Comparison of ENCODE assay signal across 19 cellular contexts in genomic region chr13:26460652-26461051, GRCh38.
DNase-seq lines count a peak whose midpoint lies in the region; ATAC-seq and TF ChIP-seq lines count a peak whose summit lies in the region.
"Had no signal": no experiment of that assay in that cellular context is flagged by ENCODE, and none has a peak within 500 bp of the region (broad histone marks: within the 10 kb centered on the region; RNA-seq: fewer than 3 reads in every experiment).

No MANE protein-coding gene starts in this region.

- peaks cover 37% of the 10 kb centered on the region for H3K4me1 Mint-ChIP-seq in HFFc6 (ENCODE audit: low read depth)
- H3K4me1 Mint-ChIP-seq: activated naive CD4-positive, alpha-beta T cell treated with anti-CD3 and anti-CD28 coated beads, Interleukin-2, amount 10 ng/mL, durations not matched to agents 7 days and 5 days; naive B cell had no signal

- no peak overlapping the region for H2AK5ac ChIP-seq in neuronal stem cell (ENCODE audit: low read depth, low read length)

- 45 to 63% (median 56%) methylated on average over 5 of the region's 5 CpGs for WGBS in heart left ventricle, 4 donors
- no CpG with 5 or more reads among the region's 5 CpGs for WGBS in neuronal stem cell (ENCODE audit: extremely low coverage in 2 of 2, insufficient read length in 2 of 2, insufficient replicate concordance in 1 of 2), 2 donors

- H3K4me2 ChIP-seq in neuronal stem cell (ENCODE audit: insufficient read depth, low read length, poor library complexity, severe bottlenecking) = no peak overlapping the region

- H3K79me1 ChIP-seq in neuronal stem cell (ENCODE audit: low read depth, low read length) = no peaks in the 10 kb centered on the region

- intact Hi-C loops in heart left ventricle (cut with DNase I) = loop anchor here in 2 of 10 donors (5.0 to 10.0 kb wide), 2 partner anchors 33 to 206 kb away; partner anchors contain the start of gene CDK8 (in 1 of the 2)

- DNase-seq in astrocyte of the spinal cord (ENCODE audit: low read depth, low spot score) (peak; percentile 22), heart left ventricle (peak; percentile 86 to 94 (median 90)), neuronal stem cell (ENCODE audit: low spot score) (no peak), NCI-H748 (lab: John Stamatoyannopoulos, UW; ENCODE audit: unreplicated experiment) (no peak), RWPE1 (ENCODE audit: low spot score) (no peak), NCI-H1694 (lab: John Stamatoyannopoulos, UW) (no peak), HFFc6 (no peak)
- DNase-seq: activated CD4-positive, alpha-beta T cell treated with anti-CD3 and anti-CD28 coated beads, Interleukin-2, amount 50 U/mL, for 1 hour; activated naive CD4-positive, alpha-beta T cell treated with anti-CD3 and anti-CD28 coated beads, Interleukin-2, amount 10 ng/mL, durations not matched to agents 7 days and 5 days; C1 segment of cervical spinal cord; DMS153; naive B cell; NCI-H2029; NCI-H526 had no signal

- H2BK15ac ChIP-seq in neuronal stem cell (ENCODE audit: low read length) = no peak overlapping the region

- H4K8ac ChIP-seq in neuronal stem cell (ENCODE audit: low read depth, low read length) = no peak overlapping the region

- no peak overlapping the region for H3K27ac Mint-ChIP-seq in HFFc6
- H3K27ac Mint-ChIP-seq: activated naive CD4-positive, alpha-beta T cell treated with anti-CD3 and anti-CD28 coated beads, Interleukin-2, amount 10 ng/mL, durations not matched to agents 7 days and 5 days; naive B cell; progenitor cell of endocrine pancreas had no signal

- H2BK120ac ChIP-seq in neuronal stem cell (ENCODE audit: low read depth, low read length) = no peak overlapping the region

- H3K4me3 ChIP-seq in astrocyte of the spinal cord (ENCODE audit: low read depth, low read length) = no peak overlapping the region
- H3K4me3 ChIP-seq in heart left ventricle = no peak overlapping the region
- peak overlapping the region in 1 of 2 donors; percentile 7 for H3K4me3 ChIP-seq in neuronal stem cell (ENCODE audit: low read length in 2 of 2)
- H3K4me3 ChIP-seq: esophagus muscularis mucosa had no signal

- H3K4ac ChIP-seq in neuronal stem cell (ENCODE audit: low read length) = no peak overlapping the region

- in situ Hi-C loops in astrocyte of the spinal cord (cut with HindIII; ENCODE audit: low sequenced_read_pairs) = no loop called here

- H3K27me3 ChIP-seq in heart left ventricle (peaks cover 0 to 4% (median 0%) of the 10 kb centered on the region in 9 donors), neuronal stem cell (ENCODE audit: control insufficient read depth in 3 of 3, insufficient read depth in 3 of 3, low read depth in 1 of 3, low read length in 3 of 3) (peaks cover 0 to 3% (median 0%) of the 10 kb centered on the region in 3 experiments)
- H3K27me3 ChIP-seq: esophagus muscularis mucosa had no signal

- H3K4me1 ChIP-seq in heart left ventricle = peaks cover 0 to 42% (median 0%) of the 10 kb centered on the region in 12 donors
- no peaks in the 10 kb centered on the region for H3K4me1 ChIP-seq in neuronal stem cell (ENCODE audit: control insufficient read depth in 2 of 2, insufficient read depth in 1 of 2, low read depth in 1 of 2, low read length in 2 of 2)

- H2BK12ac ChIP-seq in neuronal stem cell (ENCODE audit: low read length) = no peak overlapping the region

- H3K27me3 Mint-ChIP-seq in HFFc6 (ENCODE audit: insufficient read depth) = peaks cover 4% of the 10 kb centered on the region

- H3K18ac ChIP-seq in neuronal stem cell (ENCODE audit: low read length) = no peak overlapping the region

- H3K27ac ChIP-seq in heart left ventricle (peak overlapping the region; percentile 35 to 84 (median 68)), neuronal stem cell (replicated peaks; ENCODE audit: low read length) (no peak overlapping the region), RWPE1 (no peak overlapping the region)

- H3K36me3 ChIP-seq in heart left ventricle = no peaks in the 10 kb centered on the region
- H3K36me3 ChIP-seq in neuronal stem cell (replicated peaks in 1 of 2; ENCODE audit: control insufficient read depth in 2 of 2, insufficient read depth in 2 of 2, low read length in 2 of 2) = no peaks in the 10 kb centered on the region
- H3K36me3 ChIP-seq: esophagus muscularis mucosa had no signal

- H3K9me3 Mint-ChIP-seq in HFFc6 = no peaks in the 10 kb centered on the region
- H3K9me3 Mint-ChIP-seq: activated naive CD4-positive, alpha-beta T cell treated with anti-CD3 and anti-CD28 coated beads, Interleukin-2, amount 10 ng/mL, durations not matched to agents 7 days and 5 days; brain had no signal

- H2BK5ac ChIP-seq in neuronal stem cell (ENCODE audit: low read length) = no peak overlapping the region

- peak overlapping the region; percentile 17 for H2AFZ ChIP-seq in neuronal stem cell (ENCODE audit: low read length)

- TF ChIP-seq CTCF in astrocyte of the spinal cord (IDR thresholded peaks at IDR 0.05; ENCODE audit: low read depth, low read length) = no peak
- no peak for TF ChIP-seq CTCF in heart left ventricle (IDR thresholded peaks at IDR 0.05)
- no peak for TF ChIP-seq CTCF in RWPE1 (conservative IDR thresholded peaks at IDR 0.05; ENCODE audit: low read depth)
- TF ChIP-seq CTCF in HFFc6 (IDR thresholded peaks at IDR 0.05) = no peak

- no peak for TF ChIP-seq POLR2A in heart left ventricle (IDR thresholded peaks at IDR 0.05)

- no peak overlapping the region for H3K9ac ChIP-seq in neuronal stem cell (ENCODE audit: low read depth, low read length, poor library complexity)

- POLR2A ChIA-PET in RWPE1 (lab: Yijun Ruan, JAX; ENCODE audit: low non-redundant PET) = no interaction called here

- peak; percentile 82 to 86 (median 83) for ATAC-seq in heart left ventricle
- ATAC-seq: left lobe of liver, SK-N-SH treated with all-trans-retinoic acid at 6 μM for 48 hours had no signal

- no peaks in the 10 kb centered on the region for H3K36me3 Mint-ChIP-seq in HFFc6 (ENCODE audit: low read depth)
- H3K36me3 Mint-ChIP-seq: activated naive CD4-positive, alpha-beta T cell treated with anti-CD3 and anti-CD28 coated beads, Interleukin-2, amount 10 ng/mL, durations not matched to agents 7 days and 5 days; brain; naive B cell had no signal

- no peak overlapping the region for H3K4me3 Mint-ChIP-seq in HFFc6
- H3K4me3 Mint-ChIP-seq: activated naive CD4-positive, alpha-beta T cell treated with anti-CD3 and anti-CD28 coated beads, Interleukin-2, amount 10 ng/mL, durations not matched to agents 7 days and 5 days; brain; naive B cell had no signal

- no peak overlapping the region for H3K23ac ChIP-seq in neuronal stem cell (ENCODE audit: low read depth, low read length, poor library complexity)

- no peaks in the 10 kb centered on the region for H3K9me3 ChIP-seq in heart left ventricle
- no peaks in the 10 kb centered on the region for H3K9me3 ChIP-seq in neuronal stem cell (replicated peaks in 1 of 2; ENCODE audit: control insufficient read depth in 2 of 2, insufficient read depth in 1 of 2, low read depth in 1 of 2, low read length in 2 of 2)
- H3K9me3 ChIP-seq: esophagus muscularis mucosa had no signal

- H4K91ac ChIP-seq in neuronal stem cell (ENCODE audit: low read depth, low read length, poor library complexity) = no peak overlapping the region

- CTCF ChIA-PET in RWPE1 (lab: Yijun Ruan, JAX) = interaction anchor here (0.6 kb wide), 1 partner anchor 1069 kb away, joined by 4 read pairs; no protein-coding TSS in a partner anchor

- H3K14ac ChIP-seq in neuronal stem cell (ENCODE audit: low read length) = no peak overlapping the region

Comparison
In these comparisons a context has a peak if more than half of its experiments do, and no peak if none do; other contexts are left out.
1. DNase-seq: peak in astrocyte of the spinal cord (single experiment) and heart left ventricle (5 of 5); none in neuronal stem cell (single experiment), NCI-H748 (single experiment), RWPE1 (single experiment), NCI-H1694 (single experiment) and HFFc6 (single experiment).
2. H3K27ac ChIP-seq: peak in heart left ventricle (12 of 12); none in neuronal stem cell (single experiment) and RWPE1 (single experiment).